Comparison of ENCODE assay signal across 32 cellular contexts in the genomic region with DNA sequence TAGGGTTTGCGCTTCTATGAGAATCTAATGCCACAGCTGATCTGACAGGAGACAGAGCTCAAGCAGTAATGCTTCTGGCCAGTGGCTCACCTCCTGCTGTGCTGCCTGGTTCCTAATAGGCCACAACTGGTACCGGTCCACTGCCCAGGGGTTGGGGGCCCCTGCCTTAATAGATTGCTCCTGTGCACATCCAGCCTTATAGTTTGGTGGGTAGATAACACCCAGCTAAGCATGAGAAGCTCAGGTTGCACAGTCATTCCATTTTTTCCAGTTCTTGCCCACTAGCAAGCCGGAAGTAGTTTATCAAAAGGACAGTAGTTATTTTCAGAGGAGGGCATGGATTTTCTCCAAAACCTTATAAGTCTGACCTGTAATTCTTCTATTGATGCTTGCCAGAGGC. TPM values are rescaled to one million over a fixed set of nuclear protein-coding genes. Genes with fewer than 3 reads are reported as not detected.
"Had no signal": no experiment of that assay in that cellular context is flagged by ENCODE, and none has a peak within 500 bp of the region (broad histone marks: within the 10 kb centered on the region; RNA-seq: fewer than 3 reads in every experiment).

No MANE protein-coding gene starts in this region.

- ATAC-seq: activated CD8-positive, alpha-beta T cell treated with anti-CD3 and anti-CD28 coated beads for 36 hours; activated naive CD4-positive, alpha-beta T cell treated with anti-CD3 and anti-CD28 coated beads, Interleukin-2, amount 50 U/mL, for 72 hours; activated T-cell treated with anti-CD3 and anti-CD28 coated beads, Interleukin-2, amount 50 U/mL, for 4 hours; activated T-cell treated with anti-CD3 and anti-CD28 coated beads, Interleukin-2, amount 50 U/mL, for 72 hours; activated T-helper 17 cell treated with anti-CD3 and anti-CD28 coated beads, Interleukin-2, amount 50 U/mL, for 72 hours; body of pancreas had no signal

- H3K27me3 ChIP-seq: adrenal gland, body of pancreas, brain microvascular endothelial cell, breast epithelium had no signal

- H3K36me3 ChIP-seq: adrenal gland, brain microvascular endothelial cell, breast epithelium had no signal

- H3K9me3 ChIP-seq: adrenal gland, body of pancreas, breast epithelium had no signal

- DNase-seq: activated B cell treated with CpG ODN at 0.5 μM for 24 hours; activated CD4-positive, alpha-beta memory T cell treated with anti-CD3 and anti-CD28 coated beads for 36 hours; activated CD4-positive, alpha-beta T cell treated with anti-CD3 and anti-CD28 coated beads for 4 hours; activated CD4-positive, alpha-beta T cell treated with anti-CD3 and anti-CD28 coated beads, Interleukin-2, amount 10 ng/mL, durations not matched to agents 24 days and 14 days; activated CD4-positive, alpha-beta T cell treated with anti-CD3 and anti-CD28 coated beads, Interleukin-2, amount 50 U/mL, for 1 hour; activated CD4-positive, alpha-beta T cell treated with anti-CD3 and anti-CD28 coated beads, Interleukin-2, amount 50 U/mL, for 4 hours; activated CD4-positive, CD25-positive, alpha-beta regulatory T cell treated with anti-CD3 and anti-CD28 coated beads, Interleukin-2, amount 50 U/mL, for 72 hours; activated CD8-positive, alpha-beta memory T cell treated with anti-CD3 and anti-CD28 coated beads, Interleukin-2, amount 50 U/mL, for 4 hours; activated CD8-positive, alpha-beta T cell treated with anti-CD3 and anti-CD28 coated beads for 36 hours; activated effector memory CD4-positive, alpha-beta T cell treated with anti-CD3 and anti-CD28 coated beads, Interleukin-2, amount 50 U/mL, for 16 hours; activated gamma-delta T cell treated with Interleukin-2 at 50 U/mL for 16 hours; activated naive CD4-positive, alpha-beta T cell; activated naive CD4-positive, alpha-beta T cell treated with anti-CD3 and anti-CD28 coated beads for 36 hours; activated naive CD4-positive, alpha-beta T cell treated with anti-CD3 and anti-CD28 coated beads, Interleukin-2, amount 50 U/mL, for 16 hours; activated naive CD8-positive, alpha-beta T cell treated with anti-CD3 and anti-CD28 coated beads for 36 hours; activated T-cell treated with anti-CD3 and anti-CD28 coated beads for 4 hours; activated T-cell treated with anti-CD3 and anti-CD28 coated beads, Interleukin-2, amount 50 U/mL, for 1 hour; activated T-cell treated with anti-CD3 and anti-CD28 coated beads, Interleukin-2, amount 50 U/mL, for 4 hours; activated T-cell treated with anti-CD3 and anti-CD28 coated beads, Interleukin-2, amount 50 U/mL, for 72 hours; adrenal gland; amniotic stem cell; aorta; body of pancreas; brain microvascular endothelial cell; central memory CD4-positive, alpha-beta T cell; T-helper 1 cell; T-helper 2 cell; T-helper 9 cell had no signal

- H3K4me3 ChIP-seq: adrenal gland, body of pancreas, breast epithelium had no signal

- H3K4me1 ChIP-seq: adrenal gland, body of pancreas, breast epithelium had no signal

- H3K27ac ChIP-seq: adrenal gland, body of pancreas, brain microvascular endothelial cell, breast epithelium, VCaP had no signal

RNA-seq across cellular contexts. Expression of gene KRTAP1-5, which starts 7.6 kb away (rescaled TPM):
- polyA plus RNA-seq: adrenal gland, aorta had no signal

RNA-seq across cellular contexts. Expression of gene KRTAP3-1, which starts 10.5 kb away (rescaled TPM):
- polyA plus RNA-seq: adrenal gland, aorta had no signal

RNA-seq across cellular contexts. Expression of gene KRTAP1-4, which starts 10.6 kb away (rescaled TPM):
- polyA plus RNA-seq: adrenal gland, aorta had no signal

RNA-seq across cellular contexts. Expression of gene KRTAP1-3, which starts 15.3 kb away (rescaled TPM):
- polyA plus RNA-seq: adrenal gland, aorta had no signal

RNA-seq across cellular contexts. Expression of gene KRTAP3-2, which starts 19.7 kb away (rescaled TPM):
- polyA plus RNA-seq: adrenal gland, aorta had no signal
